In genomic region chr6:149335924-149336323, GRCh38 we compare ENCODE assay signal across 8 cellular contexts. TPM values are rescaled to one million over a fixed set of nuclear protein-coding genes. Genes with fewer than 3 reads are reported as not detected.
DNase-seq lines count a peak whose midpoint lies in the region; TF ChIP-seq lines count a peak whose summit lies in the region.

No MANE protein-coding gene starts in this region.

- H3K36me3 ChIP-seq in kidney epithelial cell (ENCODE audit: control insufficient read depth, insufficient read depth, low read length) (no peaks in the 10 kb centered on the region), tibial artery (no peaks in the 10 kb centered on the region)

- peaks cover 8 to 92% (median 35%) of the 10 kb centered on the region in 4 donors for H3K4me1 ChIP-seq in tibial artery

- no peak overlapping the region for H3K4me3 ChIP-seq in kidney epithelial cell (ENCODE audit: low read depth, low read length)
- no peak overlapping the region for H3K4me3 ChIP-seq in tibial artery

- TF ChIP-seq CTCF in kidney epithelial cell (IDR thresholded peaks at IDR 0.05; ENCODE audit: insufficient read depth, low read length, poor library complexity, severe bottlenecking) = no peak
- no peak for TF ChIP-seq CTCF in tibial artery (IDR thresholded peaks at IDR 0.05)

- H3K27me3 ChIP-seq in kidney epithelial cell (ENCODE audit: control insufficient read depth, insufficient read depth, low read length) (no peaks in the 10 kb centered on the region), tibial artery (no peaks in the 10 kb centered on the region)

- intact Hi-C loops in tibial artery (cut with DNase I; ENCODE audit: low total_unique reads) = no loop called here

- peak; percentile 35 to 51 for DNase-seq in activated CD4-positive, alpha-beta T cell treated with anti-CD3 and anti-CD28 coated beads for 4 hours
- DNase-seq in activated CD4-positive, alpha-beta T cell treated with anti-CD3 and anti-CD28 coated beads, Interleukin-2, amount 50 U/mL, for 1 hour = no peak
- peak; percentile 32 for DNase-seq in activated CD8-positive, alpha-beta memory T cell treated with anti-CD3 and anti-CD28 coated beads, Interleukin-2, amount 50 U/mL, for 4 hours
- DNase-seq in kidney epithelial cell (ENCODE audit: low read depth) (peak; percentile 63), stromal cell of bone marrow (ENCODE audit: low read depth) (peak; percentile 45), midbrain (lab: John Stamatoyannopoulos, UW) (no peak), tibial artery (no peak), GDM1 (lab: John Stamatoyannopoulos, UW) (no peak)

- peak overlapping the region in 1 of 2 donors; percentile 32 for H3K27ac ChIP-seq in tibial artery

- H3K9me3 ChIP-seq in tibial artery = no peaks in the 10 kb centered on the region

RNA-seq across cellular contexts. Expression of gene TAB2, which starts 18.4 kb away (rescaled TPM):
- total RNA-seq in kidney epithelial cell = 30.4 and 30.7 TPM in 2 replicates

Comparison
In these comparisons a context has a peak if more than half of its experiments do, and no peak if none do; other contexts are left out.
1. DNase-seq: peak in activated CD4-positive, alpha-beta T cell treated with anti-CD3 and anti-CD28 coated beads for 4 hours (2 of 2), activated CD8-positive, alpha-beta memory T cell treated with anti-CD3 and anti-CD28 coated beads, Interleukin-2, amount 50 U/mL, for 4 hours (single experiment), kidney epithelial cell (single experiment) and stromal cell of bone marrow (single experiment); none in activated CD4-positive, alpha-beta T cell treated with anti-CD3 and anti-CD28 coated beads, Interleukin-2, amount 50 U/mL, for 1 hour (single experiment), midbrain (single experiment), tibial artery (0 of 2) and GDM1 (single experiment).